Comparison of ENCODE assay signal across 4 cellular contexts in genomic region chr15:62416535-62416934, GRCh38.
TF ChIP-seq lines count a peak whose summit lies in the region.

No MANE protein-coding gene starts in this region.

TF ChIP-seq in SK-N-SH, 30 proteins besides CTCF, POLR2A, EP300 and RAD21:
- no peak for TF ChIP-seq IRF3 (IDR thresholded peaks at IDR 0.05; ENCODE audit: low read depth, low read length)
- TF ChIP-seq CHD2 (IDR thresholded peaks at IDR 0.05; ENCODE audit: low read length, partially characterized antibody), result no peak
- no peak for TF ChIP-seq SMC3 (IDR thresholded peaks at IDR 0.05; ENCODE audit: low read depth, low read length)
- no peak for TF ChIP-seq TEAD4 (IDR thresholded peaks at IDR 0.05; ENCODE audit: borderline replicate concordance, insufficient read depth)
- no peak for TF ChIP-seq NFIC (IDR thresholded peaks at IDR 0.05; ENCODE audit: borderline replicate concordance)
- TF ChIP-seq REST (IDR thresholded peaks at IDR 0.05; ENCODE audit: low read depth, low read length), result no peak
- TF ChIP-seq FOSL2 (IDR thresholded peaks at IDR 0.05; ENCODE audit: borderline replicate concordance, low read depth), result no peak
- no peak for TF ChIP-seq GATA2 (CRISPR knock-in tag; IDR thresholded peaks at IDR 0.05)

TF ChIP-seq in SK-N-SH treated with all-trans-retinoic acid at 6 μM for 48 hours, 23 proteins besides CTCF, POLR2A, EP300 and RAD21 (continued from another document and continues in another):
- TF ChIP-seq ESRRG (CRISPR knock-in tag; IDR thresholded peaks at IDR 0.05), result no peak
- no peak for TF ChIP-seq ZC3H10 (CRISPR knock-in tag; IDR thresholded peaks at IDR 0.05)
- TF ChIP-seq ARNTL (CRISPR knock-in tag; IDR thresholded peaks at IDR 0.05; ENCODE audit: borderline replicate concordance, low read depth), result no peak
- TF ChIP-seq GLIS3 (CRISPR knock-in tag; IDR thresholded peaks at IDR 0.05), result no peak
- TF ChIP-seq CREB5 (CRISPR knock-in tag; IDR thresholded peaks at IDR 0.05; ENCODE audit: low read depth), result no peak
- no peak for TF ChIP-seq PATZ1 (CRISPR knock-in tag; IDR thresholded peaks at IDR 0.05; ENCODE audit: borderline replicate concordance)
- no peak for TF ChIP-seq PPARA (CRISPR knock-in tag; IDR thresholded peaks at IDR 0.05; ENCODE audit: borderline replicate concordance)
- TF ChIP-seq ZFP3 (CRISPR knock-in tag; IDR thresholded peaks at IDR 0.05), result no peak
- no peak for TF ChIP-seq ZNF70 (CRISPR knock-in tag; IDR thresholded peaks at IDR 0.05)
- no peak for TF ChIP-seq TOX (CRISPR knock-in tag; IDR thresholded peaks at IDR 0.05; ENCODE audit: borderline replicate concordance)
- TF ChIP-seq POU6F1 (CRISPR knock-in tag; IDR thresholded peaks at IDR 0.05; ENCODE audit: borderline replicate concordance, low read depth), result no peak
- TF ChIP-seq CSDC2 (CRISPR knock-in tag; IDR thresholded peaks at IDR 0.05), result no peak
- TF ChIP-seq ZNF8 (CRISPR knock-in tag; IDR thresholded peaks at IDR 0.05), result no peak

TF ChIP-seq in WTC11, 78 proteins besides CTCF, POLR2A, EP300 and RAD21 (continued from another document):
- TF ChIP-seq ELF4 (CRISPR knock-in tag; IDR thresholded peaks at IDR 0.05; ENCODE audit: low read depth) (no peak), ETV6 (CRISPR knock-in tag; IDR thresholded peaks at IDR 0.05) (no peak), STAT6 (CRISPR knock-in tag; conservative IDR thresholded peaks at IDR 0.05; ENCODE audit: low read depth) (no peak), SOX15 (CRISPR knock-in tag; IDR thresholded peaks at IDR 0.05) (no peak), IRF1 (CRISPR knock-in tag; IDR thresholded peaks at IDR 0.05) (no peak), ATF1 (CRISPR knock-in tag; IDR thresholded peaks at IDR 0.05) (no peak), E2F1 (CRISPR knock-in tag; IDR thresholded peaks at IDR 0.05) (no peak), EMX1 (CRISPR knock-in tag; IDR thresholded peaks at IDR 0.05) (no peak), GABPB1 (CRISPR knock-in tag; IDR thresholded peaks at IDR 0.05) (no peak), NFYB (CRISPR knock-in tag; conservative IDR thresholded peaks at IDR 0.05; ENCODE audit: low read depth) (no peak), E2F5 (CRISPR knock-in tag; IDR thresholded peaks at IDR 0.05) (no peak)

TF ChIP-seq in HepG2, 621 proteins besides CTCF, POLR2A, EP300 and RAD21:
- TF ChIP-seq STAT6 (CRISPR knock-in tag; IDR thresholded peaks at IDR 0.05; ENCODE audit: borderline replicate concordance) (no peak), EED (CRISPR knock-in tag; IDR thresholded peaks at IDR 0.05) (no peak), ZNF513 (CRISPR knock-in tag; conservative IDR thresholded peaks at IDR 0.05) (no peak), NR2F2 (IDR thresholded peaks at IDR 0.05; ENCODE audit: borderline replicate concordance, low read depth) (no peak), ZNF850 (CRISPR knock-in tag; conservative IDR thresholded peaks at IDR 0.05) (no peak), ZFP36 (IDR thresholded peaks at IDR 0.05; ENCODE audit: borderline replicate concordance, low read depth, low read length, partially characterized antibody) (no peak), E2F5 (CRISPR knock-in tag; conservative IDR thresholded peaks at IDR 0.05) (no peak), ATAD3A (CRISPR knock-in tag; IDR thresholded peaks at IDR 0.05) (no peak), ZNF879 (CRISPR knock-in tag; IDR thresholded peaks at IDR 0.05) (no peak)
TF ChIP-seq in HepG2: peak in this region for 0.
